ENCODE assay signal across 19 cellular contexts in the genomic region with DNA sequence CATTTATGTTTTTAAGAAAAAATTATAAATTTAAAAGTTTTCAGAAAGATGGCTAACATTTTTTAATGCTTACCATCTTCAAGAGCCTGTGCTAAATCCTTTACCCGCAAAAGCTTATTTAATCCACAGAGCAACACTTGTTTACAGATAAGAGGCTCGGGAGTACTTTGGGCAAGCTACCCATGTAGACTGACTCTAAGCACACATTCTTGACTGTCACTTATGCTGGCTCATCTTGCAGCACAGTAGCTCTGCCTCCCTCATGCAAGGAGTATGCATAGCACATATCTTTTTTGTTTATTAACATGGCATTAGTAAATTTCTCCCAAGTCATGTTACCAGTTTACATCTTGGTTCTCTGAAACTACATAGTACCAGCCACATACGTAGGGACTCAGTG. TPM values are rescaled to one million over a fixed set of nuclear protein-coding genes. Genes with fewer than 3 reads are reported as not detected.
"Had no signal": no experiment of that assay in that cellular context is flagged by ENCODE, and none has a peak within 500 bp of the region (broad histone marks: within the 10 kb centered on the region; RNA-seq: fewer than 3 reads in every experiment).

No MANE protein-coding gene starts in this region.

- H3K4me3 Mint-ChIP-seq: activated B cell treated with CpG ODN at 0.5 μM for 24 hours; activated CD8-positive, alpha-beta T cell treated with anti-CD3 and anti-CD28 coated beads for 36 hours; activated naive CD4-positive, alpha-beta T cell treated with anti-CD3 and anti-CD28 coated beads for 36 hours; activated naive CD8-positive, alpha-beta T cell treated with anti-CD3 and anti-CD28 coated beads, Interleukin-2, amount 50 U/mL, for 24 hours; activated T-cell treated with anti-CD3 and anti-CD28 coated beads, Interleukin-2, amount 50 U/mL, for 4 hours; neural crest cell; stimulated activated naive B cell treated with anti-CD40 and anti-IgM and Interleukin-4, amounts not matched to agents 10 μg/mL and 1 μg/mL and 100 μg/mL, for 72 hours; T-cell had no signal

- H3K9me3 Mint-ChIP-seq: activated B cell treated with CpG ODN at 0.5 μM for 24 hours; activated CD8-positive, alpha-beta T cell treated with anti-CD3 and anti-CD28 coated beads for 36 hours; activated naive CD4-positive, alpha-beta T cell treated with anti-CD3 and anti-CD28 coated beads for 36 hours; activated naive CD8-positive, alpha-beta T cell treated with anti-CD3 and anti-CD28 coated beads, Interleukin-2, amount 50 U/mL, for 24 hours; activated T-cell treated with anti-CD3 and anti-CD28 coated beads, Interleukin-2, amount 50 U/mL, for 4 hours; neural crest cell; stimulated activated naive B cell treated with anti-CD40 and anti-IgM and Interleukin-4, amounts not matched to agents 10 μg/mL and 1 μg/mL and 100 μg/mL, for 72 hours had no signal

- H3K4me3 ChIP-seq: prostate gland, right lobe of liver, thyroid gland had no signal

- H3K4me1 ChIP-seq: prostate gland, thyroid gland had no signal

- H3K4me1 Mint-ChIP-seq: activated B cell treated with CpG ODN at 0.5 μM for 24 hours; stimulated activated naive B cell treated with anti-CD40 and anti-IgM and Interleukin-4, amounts not matched to agents 10 μg/mL and 1 μg/mL and 100 μg/mL, for 72 hours had no signal

- H3K27ac ChIP-seq: prostate gland, right lobe of liver, thyroid gland had no signal

- DNase-seq: activated B cell treated with CpG ODN at 0.5 μM for 24 hours; activated CD4-positive, alpha-beta T cell treated with anti-CD3 and anti-CD28 coated beads for 48 hours; activated CD8-positive, alpha-beta T cell treated with anti-CD3 and anti-CD28 coated beads for 36 hours; activated naive CD4-positive, alpha-beta T cell treated with anti-CD3 and anti-CD28 coated beads for 36 hours; activated naive CD8-positive, alpha-beta T cell treated with anti-CD3 and anti-CD28 coated beads, Interleukin-2, amount 50 U/mL, for 24 hours; activated T-cell treated with anti-CD3 and anti-CD28 coated beads, Interleukin-2, amount 50 U/mL, for 4 hours; aorta; cerebellar nuclear complex; cortex of kidney; effector CD4-positive, alpha-beta T cell; right lobe of liver; small intestine; stimulated activated CD4-positive, alpha-beta T cell treated with anti-CD3 and anti-CD28 coated beads, Interleukin-4, amount 100 ng/mL, for 24 hours; stimulated activated naive B cell treated with anti-CD40 and anti-IgM and Interleukin-4, amounts not matched to agents 10 μg/mL and 1 μg/mL and 100 μg/mL, for 72 hours; T-cell; thyroid gland had no signal

- H3K36me3 Mint-ChIP-seq: stimulated activated naive B cell treated with anti-CD40 and anti-IgM and Interleukin-4, amounts not matched to agents 10 μg/mL and 1 μg/mL and 100 μg/mL, for 72 hours; T-cell had no signal

- H3K27me3 ChIP-seq: right lobe of liver, thyroid gland had no signal

- H3K36me3 ChIP-seq: prostate gland, right lobe of liver, thyroid gland had no signal

- H3K27ac Mint-ChIP-seq: activated B cell treated with CpG ODN at 0.5 μM for 24 hours; activated CD8-positive, alpha-beta T cell treated with anti-CD3 and anti-CD28 coated beads for 36 hours; activated naive CD4-positive, alpha-beta T cell treated with anti-CD3 and anti-CD28 coated beads for 36 hours; activated naive CD8-positive, alpha-beta T cell treated with anti-CD3 and anti-CD28 coated beads, Interleukin-2, amount 50 U/mL, for 24 hours; stimulated activated naive B cell treated with anti-CD40 and anti-IgM and Interleukin-4, amounts not matched to agents 10 μg/mL and 1 μg/mL and 100 μg/mL, for 72 hours; T-cell had no signal

- H3K9me3 ChIP-seq: prostate gland, right lobe of liver, thyroid gland had no signal

- ATAC-seq: activated CD8-positive, alpha-beta T cell treated with anti-CD3 and anti-CD28 coated beads for 36 hours; activated naive CD8-positive, alpha-beta T cell treated with anti-CD3 and anti-CD28 coated beads, Interleukin-2, amount 50 U/mL, for 24 hours; activated T-cell treated with anti-CD3 and anti-CD28 coated beads, Interleukin-2, amount 50 U/mL, for 4 hours; SK-N-SH treated with all-trans-retinoic acid at 6 μM for 48 hours; stimulated activated naive B cell treated with anti-CD40 and anti-IgM and Interleukin-4, amounts not matched to agents 10 μg/mL and 1 μg/mL and 100 μg/mL, for 72 hours; T-cell had no signal

RNA-seq across cellular contexts. Expression of gene SH3RF2, which starts 14.7 kb away (rescaled TPM):
- total RNA-seq: activated B cell treated with CpG ODN at 0.5 μM for 24 hours; activated CD8-positive, alpha-beta T cell treated with anti-CD3 and anti-CD28 coated beads for 36 hours; activated naive CD4-positive, alpha-beta T cell treated with anti-CD3 and anti-CD28 coated beads for 36 hours had no signal
